ENCODE assay signal across 9 cellular contexts in the genomic region with DNA sequence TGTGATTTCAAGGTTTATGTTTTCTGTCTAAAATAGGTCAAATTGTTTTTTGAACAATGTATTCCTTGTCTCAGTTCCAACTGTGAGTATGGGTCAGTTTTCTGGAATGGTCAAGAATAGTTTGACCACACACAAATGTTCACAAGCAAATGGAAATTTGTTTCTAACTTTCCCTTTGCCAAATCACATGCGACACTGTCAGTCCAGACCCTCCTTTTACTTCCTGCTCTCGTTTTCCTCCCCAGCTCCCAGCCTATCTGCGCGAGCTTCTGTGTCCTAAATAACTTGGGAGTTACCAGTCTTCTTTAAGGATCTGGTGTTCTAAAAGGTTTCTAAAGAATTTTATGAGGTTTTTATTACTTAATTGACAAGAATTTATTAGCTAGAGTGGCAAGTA.
A peak's percentile ranks its signal among the peaks of the same experiment; 100 is the strongest.
DNase-seq lines count a peak whose midpoint lies in the region; ATAC-seq and TF ChIP-seq lines count a peak whose summit lies in the region.
"Had no signal": no experiment of that assay in that cellular context is flagged by ENCODE, and none has a peak within 500 bp of the region (broad histone marks: within the 10 kb centered on the region; RNA-seq: fewer than 3 reads in every experiment).

No MANE protein-coding gene starts in this region.

- H2BK20ac ChIP-seq in IMR-90 (ENCODE audit: low read depth, low read length), result peak overlapping the region; percentile 57; the same call in 1 of the 2 replicates

- H3K18ac ChIP-seq in IMR-90 (ENCODE audit: low read depth, low read length), result peak overlapping the region; percentile 31

- peak overlapping the region; percentile 29; the same call in 1 of the 2 replicates for H3K4me3 ChIP-seq in IMR-90 (ENCODE audit: insufficient read depth, low read depth, low read length)
- no peak overlapping the region for H3K4me3 ChIP-seq in right lobe of liver
- peak overlapping the region in 1 of 2 donors; percentile 9 for H3K4me3 ChIP-seq in stomach smooth muscle (ENCODE audit: low read length in 2 of 2)
- H3K4me3 ChIP-seq in prostate gland, result no peak overlapping the region

- H4K8ac ChIP-seq in IMR-90 (ENCODE audit: low read depth in 2 of 2, low read length in 2 of 2), result peak overlapping the region; percentile 14 to 86; a peak in 3 of 4 replicates

- peaks cover 5% of the 10 kb centered on the region; the same call in 1 of the 2 replicates for H3K4me1 ChIP-seq in IMR-90 (ENCODE audit: control insufficient read depth, insufficient read depth, low read length)
- H3K4me1 ChIP-seq in right lobe of liver, result no peaks in the 10 kb centered on the region
- peaks cover 11% of the 10 kb centered on the region for H3K4me1 ChIP-seq in stomach smooth muscle (ENCODE audit: control insufficient read depth, insufficient read depth, low read length)
- H3K4me1 ChIP-seq in prostate gland (replicated peaks), result peaks cover 3% of the 10 kb centered on the region

- H2BK15ac ChIP-seq in IMR-90 (ENCODE audit: low read depth, low read length), result peak overlapping the region; percentile 12; the same call in 2 of the 3 replicates

- ATAC-seq in IMR-90 (ENCODE audit: low read depth) (peak; percentile 79), right lobe of liver (peak; percentile 67 to 80 (median 76)), HG03108 (IDR thresholded peaks at IDR 0.05; ENCODE audit: unreplicated experiment) (no peak)
- ATAC-seq: activated T-helper 17 cell treated with anti-CD3 and anti-CD28 coated beads, Interleukin-2, amount 50 U/mL, for 72 hours had no signal

- H3K4me2 ChIP-seq in IMR-90 (ENCODE audit: low read depth, low read length), result peak overlapping the region; percentile 70

- POLR2A ChIA-PET in IMR-90 (lab: Charles Lee; ENCODE audit: unreplicated experiment), result interaction anchor here (1.1 kb wide), 1 partner anchor 14 kb away, joined by 3 read pairs; no protein-coding TSS in a partner anchor

- no TSS peak for BruUV-seq in IMR-90 (replicated peaks; lab: Mats Ljungman, UMichigan)

- H2AK5ac ChIP-seq in IMR-90 (ENCODE audit: low read depth, low read length), result no peak overlapping the region

- in situ Hi-C loops in IMR-90 (cut with MboI; ENCODE audit: low sequenced_read_pairs), result no loop called here

- H3K9me3 ChIP-seq in IMR-90 (ENCODE audit: control insufficient read depth, insufficient read depth, low read length), result no peaks in the 10 kb centered on the region
- H3K9me3 ChIP-seq in right lobe of liver, result no peaks in the 10 kb centered on the region
- no peaks in the 10 kb centered on the region for H3K9me3 ChIP-seq in stomach smooth muscle (ENCODE audit: control insufficient read depth in 2 of 2, low read length in 2 of 2)
- no peaks in the 10 kb centered on the region for H3K9me3 ChIP-seq in prostate gland

- WGBS in IMR-90 (ENCODE audit: extremely low coverage in 2 of 2, insufficient read length in 1 of 2), 2 experiments, result no CpG with 5 or more reads among the region's 4 CpGs
- 33% methylated on average over 4 of the region's 4 CpGs for WGBS in right lobe of liver (ENCODE audit: insufficient coverage, low coverage, low lambda C conversion rate, missing lambda C conversion rate)
- 5% methylated on average over 4 of the region's 4 CpGs for WGBS in prostate gland

- H3K56ac ChIP-seq in IMR-90 (ENCODE audit: extremely low read depth, insufficient read depth, low read length), result 0 out of 2 replicates have a peak overlapping the region, but pooled peaks have one; percentile 21

- H3K9me1 ChIP-seq in IMR-90 (ENCODE audit: insufficient read depth, low read length), result 0 out of 2 replicates have a peak, but pooled peaks cover 4% of the 10 kb centered on the region

- peak overlapping the region; percentile 40 for H2BK5ac ChIP-seq in IMR-90 (ENCODE audit: low read depth, low read length, poor library complexity, severe bottlenecking)

- H3K23ac ChIP-seq in IMR-90 (ENCODE audit: low read depth, low read length), result peak overlapping the region; percentile 84

- H3K27ac ChIP-seq in IMR-90 (ENCODE audit: insufficient read depth, low read length) (peak overlapping the region; percentile 35; the same call in 1 of the 2 replicates), right lobe of liver (peak overlapping the region; percentile 44 to 71 (median 67)), stomach smooth muscle (ENCODE audit: low read length) (peak overlapping the region; percentile 55), prostate gland (peak overlapping the region in 1 of 2 donors; percentile 54)

- no peak overlapping the region for H2AK9ac ChIP-seq in IMR-90 (replicated peaks; ENCODE audit: low read depth, low read length, poor library complexity)

- H4K5ac ChIP-seq in IMR-90 (ENCODE audit: low read depth, low read length), result peak overlapping the region; percentile 77

- peak; percentile 58 for DNase-seq in IMR-90
- peak; percentile 5 for DNase-seq in cerebellar cortex (ENCODE audit: low spot score)
- DNase-seq in right lobe of liver, result no peak
- DNase-seq in NCI-H345 treated with DMSO at 0.1 percent for 48 hours (lab: John Stamatoyannopoulos, UW; ENCODE audit: unreplicated experiment), result no peak
- DNase-seq in NCI-H524 (lab: John Stamatoyannopoulos, UW), result no peak
- DNase-seq in prostate gland (ENCODE audit: low spot score), result no peak

- TF ChIP-seq CTCF in IMR-90 (conservative IDR thresholded peaks at IDR 0.05; ENCODE audit: low read depth, low read length) (no peak), right lobe of liver (IDR thresholded peaks at IDR 0.05) (no peak), prostate gland (IDR thresholded peaks at IDR 0.05) (no peak)

- CTCF ChIA-PET in IMR-90 (lab: Yijun Ruan, JAX), result interaction anchor here (0.6 kb wide), 1 partner anchor 20 kb away, joined by 4 read pairs; no protein-coding TSS in a partner anchor

- no peak for TF ChIP-seq RAD21 in IMR-90 (IDR thresholded peaks at IDR 0.05; ENCODE audit: low read length)

- H3K27me3 ChIP-seq in IMR-90 (ENCODE audit: control insufficient read depth, insufficient read depth, low read length), result no peaks in the 10 kb centered on the region
- no peaks in the 10 kb centered on the region for H3K27me3 ChIP-seq in right lobe of liver
- H3K27me3 ChIP-seq in stomach smooth muscle (ENCODE audit: control insufficient read depth in 1 of 2, insufficient read depth in 2 of 2, low read length in 2 of 2), result no peaks in the 10 kb centered on the region
- H3K27me3 ChIP-seq in prostate gland (replicated peaks; ENCODE audit: insufficient read depth), result no peaks in the 10 kb centered on the region

- H3K14ac ChIP-seq in IMR-90 (replicated peaks; ENCODE audit: low read depth, low read length), result no peak overlapping the region

- H3K9ac ChIP-seq in IMR-90 (ENCODE audit: low read depth, low read length) (peak overlapping the region; percentile 29; the same call in 1 of the 2 replicates), stomach smooth muscle (ENCODE audit: low read length in 2 of 2) (no peak overlapping the region)

- dilution Hi-C loops in IMR-90 (cut with HindIII; ENCODE audit: low sequenced_read_pairs, unreplicated experiment), result no loop called here

- H3K79me1 ChIP-seq in IMR-90 (ENCODE audit: low read depth in 1 of 2, low read length in 2 of 2), result 0 out of 4 replicates have a peak, but pooled peaks cover 0 to 3% of the 10 kb centered on the region in 2 experiments

- H4K91ac ChIP-seq in IMR-90 (ENCODE audit: insufficient read depth, low read depth, low read length), result no peak overlapping the region; the same call in 1 of the 2 replicates

- no peak for TF ChIP-seq POLR2A in IMR-90 (IDR thresholded peaks at IDR 0.05; ENCODE audit: low read depth, low read length)
- TF ChIP-seq POLR2A in right lobe of liver (IDR thresholded peaks at IDR 0.05), result peak; percentile 18
- no peak for TF ChIP-seq POLR2A in prostate gland (IDR thresholded peaks at IDR 0.05)

- no peaks in the 10 kb centered on the region for H4K20me1 ChIP-seq in IMR-90 (ENCODE audit: insufficient read depth, low read length)

- H3K4ac ChIP-seq in IMR-90 (ENCODE audit: low read depth, low read length), result peak overlapping the region; percentile 9; the same call in 1 of the 2 replicates

- peak overlapping the region; percentile 46 for H2AFZ ChIP-seq in IMR-90 (replicated peaks; ENCODE audit: low read length, poor library complexity)

- H3K36me3 ChIP-seq in IMR-90 (ENCODE audit: control insufficient read depth, insufficient read depth, low read length), result no peaks in the 10 kb centered on the region
- H3K36me3 ChIP-seq in right lobe of liver, result no peaks in the 10 kb centered on the region
- no peaks in the 10 kb centered on the region for H3K36me3 ChIP-seq in stomach smooth muscle (ENCODE audit: control insufficient read depth in 2 of 2, insufficient read depth in 2 of 2, low read length in 2 of 2)
- no peaks in the 10 kb centered on the region for H3K36me3 ChIP-seq in prostate gland

- peak overlapping the region; percentile 56 for H2BK120ac ChIP-seq in IMR-90 (ENCODE audit: low read depth, low read length)

- intact Hi-C loops in IMR-90 (cut with micrococcal nuclease), result no loop called here
- intact Hi-C loops in right lobe of liver (cut with DNase I), result no loop called here
- intact Hi-C loops in prostate gland (cut with DNase I), result no loop called here

TF ChIP-seq in IMR-90, 13 proteins besides CTCF, POLR2A, EP300 and RAD21:
- TF ChIP-seq MXI1 (IDR thresholded peaks at IDR 0.05; ENCODE audit: borderline replicate concordance, low read depth, low read length) (peak; percentile 31; the same call in 1 of the 2 replicates), CHD1 (IDR thresholded peaks at IDR 0.05; ENCODE audit: low read depth, low read length) (no peak)
- TF ChIP-seq, protein P1, sequence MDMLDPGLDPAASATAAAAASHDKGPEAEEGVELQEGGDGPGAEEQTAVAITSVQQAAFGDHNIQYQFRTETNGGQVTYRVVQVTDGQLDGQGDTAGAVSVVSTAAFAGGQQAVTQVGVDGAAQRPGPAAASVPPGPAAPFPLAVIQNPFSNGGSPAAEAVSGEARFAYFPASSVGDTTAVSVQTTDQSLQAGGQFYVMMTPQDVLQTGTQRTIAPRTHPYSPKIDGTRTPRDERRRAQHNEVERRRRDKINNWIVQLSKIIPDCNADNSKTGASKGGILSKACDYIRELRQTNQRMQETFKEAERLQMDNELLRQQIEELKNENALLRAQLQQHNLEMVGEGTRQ (IDR thresholded peaks at IDR 0.05; ENCODE audit: low read depth, low read length), result no peak

Comparison
In these comparisons a context has a peak if more than half of its experiments do, and no peak if none do; other contexts are left out.
1. DNase-seq: peak in IMR-90 (single experiment) and cerebellar cortex (single experiment); none in right lobe of liver (0 of 3), NCI-H345 treated with DMSO at 0.1 percent for 48 hours (single experiment), NCI-H524 (0 of 2) and prostate gland (single experiment).